In genomic region chr11:133953999-133954398, GRCh38 we compare ENCODE assay signal across 17 cellular contexts. TPM values are rescaled to one million over a fixed set of nuclear protein-coding genes. Genes with fewer than 3 reads are reported as not detected.
DNase-seq lines count a peak whose midpoint lies in the region; ATAC-seq and TF ChIP-seq lines count a peak whose summit lies in the region.
"Had no signal": no experiment of that assay in that cellular context is flagged by ENCODE, and none has a peak within 500 bp of the region (broad histone marks: within the 10 kb centered on the region; RNA-seq: fewer than 3 reads in every experiment).

No MANE protein-coding gene starts in this region.

- no peak overlapping the region for H3K27ac Mint-ChIP-seq in activated T-helper 1 cell treated with anti-CD3 and anti-CD28 coated beads, Interleukin-12 subunit alpha, Interleukin-12 subunit beta, Interleukin-2, Interleukin-4 antibody, amounts not matched to agents 30 ng/mL and 10 ng/mL and 1 ng/mL, durations not matched to agents 14 hours and 24 hours and 36 hours

- H3K27me3 Mint-ChIP-seq in activated T-cell treated with anti-CD3 and anti-CD28 coated beads, Interleukin-2, amount 50 U/mL, for 4 hours (ENCODE audit: low read depth) = peaks cover 20% of the 10 kb centered on the region
- peaks cover 6% of the 10 kb centered on the region for H3K27me3 Mint-ChIP-seq in activated T-helper 1 cell treated with anti-CD3 and anti-CD28 coated beads, Interleukin-12 subunit alpha, Interleukin-12 subunit beta, Interleukin-2, Interleukin-4 antibody, amounts not matched to agents 30 ng/mL and 10 ng/mL and 1 ng/mL, durations not matched to agents 14 hours and 24 hours and 36 hours (ENCODE audit: insufficient read depth)

- H3K4me3 ChIP-seq in gastroesophageal sphincter (peak overlapping the region in 1 of 2 donors; percentile 8), stomach (no peak overlapping the region)
- H3K4me3 ChIP-seq: GM23248, lower lobe of right lung had no signal

- 44% methylated on average over 3 of the region's 8 CpGs; no CpG with 5 or more reads in 1 of the 2 donors for WGBS in gastroesophageal sphincter (ENCODE audit: low coverage in 1 of 2), 2 donors
- 65 to 90% (median 88%) methylated on average over 5 to 8 of the region's 8 CpGs for WGBS in stomach, 5 donors

- H3K36me3 Mint-ChIP-seq in activated T-cell treated with anti-CD3 and anti-CD28 coated beads, Interleukin-2, amount 50 U/mL, for 4 hours (ENCODE audit: insufficient read depth) = no peaks in the 10 kb centered on the region
- peaks cover 13% of the 10 kb centered on the region for H3K36me3 Mint-ChIP-seq in activated T-helper 1 cell treated with anti-CD3 and anti-CD28 coated beads, Interleukin-12 subunit alpha, Interleukin-12 subunit beta, Interleukin-2, Interleukin-4 antibody, amounts not matched to agents 30 ng/mL and 10 ng/mL and 1 ng/mL, durations not matched to agents 14 hours and 24 hours and 36 hours (ENCODE audit: low read depth)

- H3K27ac ChIP-seq in gastroesophageal sphincter = peak overlapping the region; percentile 80 to 97 (median 94)
- peak overlapping the region in 3 of 5 donors; percentile 80 to 90 (median 85) for H3K27ac ChIP-seq in stomach
- H3K27ac ChIP-seq: GM23248, lower lobe of right lung, neutrophil had no signal

- TF ChIP-seq POLR2A in gastroesophageal sphincter (IDR thresholded peaks at IDR 0.05) (peak in 1 of 2 donors; percentile 7), stomach (IDR thresholded peaks at IDR 0.05) (no peak)

- no peaks in the 10 kb centered on the region for H3K9me3 ChIP-seq in gastroesophageal sphincter
- no peaks in the 10 kb centered on the region for H3K9me3 ChIP-seq in stomach
- H3K9me3 ChIP-seq: lower lobe of right lung, neutrophil had no signal

- no peak for ATAC-seq in activated T-cell treated with anti-CD3 and anti-CD28 coated beads, Interleukin-2, amount 50 U/mL, for 4 hours
- no peak for ATAC-seq in gastroesophageal sphincter
- no peak for ATAC-seq in HG03045 (IDR thresholded peaks at IDR 0.05; ENCODE audit: unreplicated experiment)
- ATAC-seq: lower lobe of right lung had no signal

- no peaks in the 10 kb centered on the region for H3K36me3 ChIP-seq in gastroesophageal sphincter
- H3K36me3 ChIP-seq in stomach = no peaks in the 10 kb centered on the region
- H3K36me3 ChIP-seq: lower lobe of right lung, neutrophil had no signal

- TF ChIP-seq CTCF in gastroesophageal sphincter (IDR thresholded peaks at IDR 0.05) = no peak
- no peak for TF ChIP-seq CTCF in stomach (IDR thresholded peaks at IDR 0.05)

- H3K27me3 ChIP-seq in gastroesophageal sphincter (no peaks in the 10 kb centered on the region), stomach (peaks cover 0 to 95% (median 36%) of the 10 kb centered on the region in 3 donors)

- H3K4me3 Mint-ChIP-seq in activated T-cell treated with anti-CD3 and anti-CD28 coated beads, Interleukin-2, amount 50 U/mL, for 4 hours = peak overlapping the region; percentile 90
- peak overlapping the region; percentile 94 for H3K4me3 Mint-ChIP-seq in activated T-helper 1 cell treated with anti-CD3 and anti-CD28 coated beads, Interleukin-12 subunit alpha, Interleukin-12 subunit beta, Interleukin-2, Interleukin-4 antibody, amounts not matched to agents 30 ng/mL and 10 ng/mL and 1 ng/mL, durations not matched to agents 14 hours and 24 hours and 36 hours

- TF ChIP-seq EP300 in gastroesophageal sphincter (IDR thresholded peaks at IDR 0.05) = no peak
- no peak for TF ChIP-seq EP300 in stomach (IDR thresholded peaks at IDR 0.05)

- H3K4me1 Mint-ChIP-seq in activated T-cell treated with anti-CD3 and anti-CD28 coated beads, Interleukin-2, amount 50 U/mL, for 4 hours (ENCODE audit: low read depth) = peaks cover 46% of the 10 kb centered on the region
- H3K4me1 Mint-ChIP-seq in activated T-helper 1 cell treated with anti-CD3 and anti-CD28 coated beads, Interleukin-12 subunit alpha, Interleukin-12 subunit beta, Interleukin-2, Interleukin-4 antibody, amounts not matched to agents 30 ng/mL and 10 ng/mL and 1 ng/mL, durations not matched to agents 14 hours and 24 hours and 36 hours (ENCODE audit: low read depth) = peaks cover 61% of the 10 kb centered on the region

- H3K9me3 Mint-ChIP-seq in activated T-cell treated with anti-CD3 and anti-CD28 coated beads, Interleukin-2, amount 50 U/mL, for 4 hours = no peaks in the 10 kb centered on the region
- H3K9me3 Mint-ChIP-seq in activated T-helper 1 cell treated with anti-CD3 and anti-CD28 coated beads, Interleukin-12 subunit alpha, Interleukin-12 subunit beta, Interleukin-2, Interleukin-4 antibody, amounts not matched to agents 30 ng/mL and 10 ng/mL and 1 ng/mL, durations not matched to agents 14 hours and 24 hours and 36 hours = no peaks in the 10 kb centered on the region

- H3K4me1 ChIP-seq in gastroesophageal sphincter (peaks cover 3 to 94% (median 49%) of the 10 kb centered on the region in 3 donors), stomach (peaks cover 19 to 86% (median 52%) of the 10 kb centered on the region in 4 donors)

- DNase-seq in activated T-cell treated with anti-CD3 and anti-CD28 coated beads, Interleukin-2, amount 50 U/mL, for 4 hours = no peak
- no peak for DNase-seq in activated T-cell treated with anti-CD3 and anti-CD28 coated beads, Interleukin-2, amount 50 U/mL, for 1 hour
- no peak for DNase-seq in activated T-helper 1 cell treated with anti-CD3 and anti-CD28 coated beads, Interleukin-12 subunit alpha, Interleukin-12 subunit beta, Interleukin-2, Interleukin-4 antibody, amounts not matched to agents 30 ng/mL and 10 ng/mL and 1 ng/mL, durations not matched to agents 14 hours and 24 hours and 36 hours (ENCODE audit: low spot score)
- DNase-seq in stomach (no peak), NCI-H1436 treated with DMSO at 0.1 percent for 48 hours (lab: John Stamatoyannopoulos, UW) (no peak), midbrain (lab: John Stamatoyannopoulos, UW) (no peak)
- DNase-seq: central memory CD4-positive, alpha-beta T cell; foreskin melanocyte; GM23248; lower lobe of right lung; NCI-H1436; SHP77; stimulated activated CD4-positive, alpha-beta T cell treated with anti-CD3 and anti-CD28 coated beads, Interleukin-2, amount 100 ng/mL, for 48 hours had no signal

- intact Hi-C loops in activated T-helper 1 cell treated with anti-CD3 and anti-CD28 coated beads, Interleukin-12 subunit alpha, Interleukin-12 subunit beta, Interleukin-2, Interleukin-4 antibody, amounts not matched to agents 30 ng/mL and 10 ng/mL and 1 ng/mL, durations not matched to agents 14 hours and 24 hours and 36 hours (cut with micrococcal nuclease) = no loop called here
- intact Hi-C loops in stomach (cut with DNase I; ENCODE audit: low total_unique reads) = no loop called here

RNA-seq across cellular contexts. Expression of gene IGSF9B, which starts 2.8 kb away (rescaled TPM):
- 10 to 100 TPM; 18.7 to 22.3 (median 22.1) TPM for total RNA-seq in activated T-cell treated with anti-CD3 and anti-CD28 coated beads, Interleukin-2, amount 50 U/mL, for 4 hours
- 73.6 and 77.2 TPM in 2 replicates for total RNA-seq in activated T-helper 1 cell treated with anti-CD3 and anti-CD28 coated beads, Interleukin-12 subunit alpha, Interleukin-12 subunit beta, Interleukin-2, Interleukin-4 antibody, amounts not matched to agents 30 ng/mL and 10 ng/mL and 1 ng/mL, durations not matched to agents 14 hours and 24 hours and 36 hours
- total RNA-seq in gastroesophageal sphincter = 100 to 1,000 TPM in 1 of 4 donors, 10 to 100 TPM in 3; 24.1 to 120 (median 43.3) TPM
- total RNA-seq in stomach = 10 to 100 TPM in 2 of 5 donors, 1 to 10 TPM in 2, under 1 TPM in 1; 0.58 to 22.3 (median 5.5) TPM
- polyA plus RNA-seq in stomach = 1 to 10 TPM in 1 of 3 donors, under 1 TPM in 1, not detected in 1; 0.44 to 3.1 TPM
- total RNA-seq: GM23248 had no signal
- polyA plus RNA-seq: AG04450 had no signal
